ENCODE assay signal across 9 cellular contexts in the genomic region with DNA sequence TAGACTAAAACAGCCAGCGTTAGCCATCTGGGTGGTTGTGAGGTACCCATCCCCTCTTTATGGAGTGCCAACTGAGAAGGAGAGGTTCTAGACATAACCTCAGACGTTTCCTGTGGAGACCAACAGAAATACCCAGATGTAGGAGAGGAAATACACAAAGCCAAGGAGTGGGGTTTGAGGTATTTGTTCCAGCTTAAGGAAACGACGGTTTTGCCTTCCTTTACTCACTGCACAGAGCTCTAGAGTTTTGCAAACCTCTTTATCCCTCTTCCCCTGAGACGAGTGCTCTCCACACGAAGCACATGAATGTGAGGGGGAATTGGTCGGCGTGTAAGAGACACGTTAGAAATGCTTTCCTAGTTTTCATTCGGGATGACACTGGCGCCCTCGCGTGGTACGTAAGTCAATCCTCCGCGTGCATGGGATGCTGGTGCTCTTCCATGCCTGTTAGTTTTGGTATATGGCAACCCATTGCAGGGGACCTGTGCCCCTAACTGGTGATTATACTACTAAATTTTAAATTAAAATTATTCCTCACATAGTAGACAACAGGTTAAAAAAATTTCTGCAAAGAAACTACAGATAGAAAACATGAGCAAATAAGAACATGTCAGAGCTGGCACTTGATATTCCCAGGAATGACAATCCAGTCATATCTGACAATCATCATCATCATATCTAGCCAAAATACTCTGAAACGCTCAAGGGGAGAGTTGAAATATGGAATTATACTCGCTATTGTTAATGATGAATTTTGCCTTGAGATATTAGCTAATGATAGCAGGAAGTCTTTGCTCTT.
DNase-seq lines count a peak whose midpoint lies in the region; ATAC-seq and TF ChIP-seq lines count a peak whose summit lies in the region.
"Had no signal": no experiment of that assay in that cellular context is flagged by ENCODE, and none has a peak within 500 bp of the region (broad histone marks: within the 10 kb centered on the region; RNA-seq: fewer than 3 reads in every experiment).

No MANE protein-coding gene starts in this region.

- H3K4me3 ChIP-seq in CD8-positive, alpha-beta T cell (ENCODE audit: low read depth, low read length) = peak overlapping the region; percentile 20
- H3K4me3 ChIP-seq in esophagus squamous epithelium (no peak overlapping the region), thymus (ENCODE audit: low read length) (peak overlapping the region; percentile 25)

- peak; percentile 32 for TF ChIP-seq CTCF in CD8-positive, alpha-beta T cell (IDR thresholded peaks at IDR 0.05)
- TF ChIP-seq CTCF in esophagus squamous epithelium (IDR thresholded peaks at IDR 0.05) = peak in 5 of 6 experiments; percentile 28 to 60 (median 49)

- DNase-seq in CD8-positive, alpha-beta T cell = peak in 3 of 7 experiments; percentile 7 to 29 (median 19)
- DNase-seq in MV-4-11 (lab: John Stamatoyannopoulos, UW) (peak; percentile 68), esophagus squamous epithelium (lab: John Stamatoyannopoulos, UW) (no peak), NCI-H526 treated with DMSO at 0.1 percent for 48 hours (lab: John Stamatoyannopoulos, UW) (no peak)
- peak; percentile 5 for DNase-seq in activated CD8-positive, alpha-beta memory T cell treated with anti-CD3 and anti-CD28 coated beads, Interleukin-2, amount 50 U/mL, for 24 hours (ENCODE audit: extremely low read depth)
- peak in 5 of 10 donors; percentile 2 to 9 (median 4) for DNase-seq in naive thymus-derived CD8-positive, alpha-beta T cell

- no peaks in the 10 kb centered on the region for H3K36me3 Mint-ChIP-seq in CD8-positive, alpha-beta T cell
- H3K36me3 Mint-ChIP-seq in naive thymus-derived CD8-positive, alpha-beta T cell = no peaks in the 10 kb centered on the region

- peak overlapping the region; percentile 61 for H3K4me3 Mint-ChIP-seq in CD8-positive, alpha-beta T cell
- H3K4me3 Mint-ChIP-seq in naive thymus-derived CD8-positive, alpha-beta T cell = peak overlapping the region; percentile 11 to 67 (median 44)
- H3K4me3 Mint-ChIP-seq: T-helper 1 cell treated with Interleukin-12 subunit alpha and Interleukin-12 subunit beta and Interleukin-4 antibody, amounts not matched to agents 30 μg/mL and 1 μg/mL, for 36 hours had no signal

- no peak for TF ChIP-seq POLR2A in esophagus squamous epithelium (IDR thresholded peaks at IDR 0.05)

- intact Hi-C loops in CD8-positive, alpha-beta T cell (cut with DNase I, micrococcal nuclease) = loop anchor here in 1 of 2 experiments (5.0 kb wide), 1 partner anchor 376 kb away; no protein-coding TSS in a partner anchor
- intact Hi-C loops in esophagus squamous epithelium (cut with DNase I) = no loop called here

- H3K9me3 Mint-ChIP-seq in CD8-positive, alpha-beta T cell = no peaks in the 10 kb centered on the region
- no peaks in the 10 kb centered on the region for H3K9me3 Mint-ChIP-seq in naive thymus-derived CD8-positive, alpha-beta T cell
- H3K9me3 Mint-ChIP-seq: T-helper 1 cell treated with Interleukin-12 subunit alpha and Interleukin-12 subunit beta and Interleukin-4 antibody, amounts not matched to agents 30 μg/mL and 1 μg/mL, for 36 hours had no signal

- CTCF ChIA-PET in CD8-positive, alpha-beta T cell (lab: Charles Lee) = interaction anchor here (0.9 to 3.0 kb wide), 7 partner anchors 9 to 377 kb away, joined by 3 to 35 read pairs (median 4); no protein-coding TSS in a partner anchor

- H3K27ac Mint-ChIP-seq in CD8-positive, alpha-beta T cell = no peak overlapping the region
- H3K27ac Mint-ChIP-seq in naive thymus-derived CD8-positive, alpha-beta T cell = peak overlapping the region in 2 of 10 donors; percentile 30 to 44
- H3K27ac Mint-ChIP-seq: T-helper 1 cell treated with Interleukin-12 subunit alpha and Interleukin-12 subunit beta and Interleukin-4 antibody, amounts not matched to agents 30 μg/mL and 1 μg/mL, for 36 hours had no signal

- no peak overlapping the region for H3K27ac ChIP-seq in CD8-positive, alpha-beta T cell (ENCODE audit: low read depth, low read length)
- H3K27ac ChIP-seq in esophagus squamous epithelium (no peak overlapping the region), thymus (ENCODE audit: low read depth) (no peak overlapping the region)

- H3K9me3 ChIP-seq in CD8-positive, alpha-beta T cell (ENCODE audit: low read length) = no peaks in the 10 kb centered on the region
- H3K9me3 ChIP-seq in esophagus squamous epithelium (no peaks in the 10 kb centered on the region), thymus (ENCODE audit: control insufficient read depth) (no peaks in the 10 kb centered on the region)

- no peak for ATAC-seq in CD8-positive, alpha-beta T cell
- peak; percentile 52 for ATAC-seq in GM19467 (IDR thresholded peaks at IDR 0.05; ENCODE audit: unreplicated experiment)
- ATAC-seq in naive thymus-derived CD8-positive, alpha-beta T cell = peak in 1 of 2 donors; percentile 47

- WGBS in esophagus squamous epithelium, 2 donors = 8 to 9% methylated on average over 18 of the region's 18 CpGs
- 10% methylated on average over 18 of the region's 18 CpGs for WGBS in thymus

- peaks cover 11% of the 10 kb centered on the region for H3K4me1 Mint-ChIP-seq in CD8-positive, alpha-beta T cell (ENCODE audit: low read depth)
- peaks cover 7 to 18% (median 10%) of the 10 kb centered on the region in 4 donors for H3K4me1 Mint-ChIP-seq in naive thymus-derived CD8-positive, alpha-beta T cell

- H3K27me3 ChIP-seq in CD8-positive, alpha-beta T cell (ENCODE audit: insufficient read depth, low read length) = no peaks in the 10 kb centered on the region
- H3K27me3 ChIP-seq in esophagus squamous epithelium = no peaks in the 10 kb centered on the region
- H3K27me3 ChIP-seq in thymus (ENCODE audit: control insufficient read depth, insufficient read depth) = no peaks in the 10 kb centered on the region

- no peaks in the 10 kb centered on the region for H3K36me3 ChIP-seq in CD8-positive, alpha-beta T cell (ENCODE audit: insufficient read depth, low read length)
- H3K36me3 ChIP-seq in esophagus squamous epithelium (no peaks in the 10 kb centered on the region), thymus (ENCODE audit: control insufficient read depth, insufficient read depth) (no peaks in the 10 kb centered on the region)

- peaks cover 6% of the 10 kb centered on the region for H3K4me1 ChIP-seq in CD8-positive, alpha-beta T cell (ENCODE audit: insufficient read depth, low read length)
- H3K4me1 ChIP-seq in esophagus squamous epithelium (peaks cover 0 to 6% (median 0%) of the 10 kb centered on the region in 3 donors), thymus (ENCODE audit: control insufficient read depth, insufficient read depth, low read length) (peaks cover 5% of the 10 kb centered on the region)

- peaks cover 22% of the 10 kb centered on the region for H3K27me3 Mint-ChIP-seq in CD8-positive, alpha-beta T cell (ENCODE audit: low read depth)
- H3K27me3 Mint-ChIP-seq in naive thymus-derived CD8-positive, alpha-beta T cell = peaks cover 7 to 18% (median 10%) of the 10 kb centered on the region in 5 donors

- POLR2A ChIA-PET in CD8-positive, alpha-beta T cell (lab: Charles Lee) = no interaction called here
- POLR2A ChIA-PET in naive thymus-derived CD8-positive, alpha-beta T cell (lab: Charles Lee) = no interaction called here

Comparison
In these comparisons a context has a peak if more than half of its experiments do, and no peak if none do; other contexts are left out.
1. DNase-seq: peak in MV-4-11 (single experiment) and activated CD8-positive, alpha-beta memory T cell treated with anti-CD3 and anti-CD28 coated beads, Interleukin-2, amount 50 U/mL, for 24 hours (single experiment); none in esophagus squamous epithelium (single experiment) and NCI-H526 treated with DMSO at 0.1 percent for 48 hours (single experiment).
2. H3K4me3 ChIP-seq: peak in CD8-positive, alpha-beta T cell (single experiment) and thymus (single experiment); none in esophagus squamous epithelium (0 of 4).